26 cellular contexts compared by ENCODE assay signal in genomic region chr2:71751590-71751989, GRCh38.
"Had no signal": no experiment of that assay in that cellular context is flagged by ENCODE, and none has a peak within 500 bp of the region (broad histone marks: within the 10 kb centered on the region; RNA-seq: fewer than 3 reads in every experiment).

No MANE protein-coding gene starts in this region.

- H3K27me3 ChIP-seq: stomach, suprapubic skin, testis, thyroid gland, tibial artery, tibial nerve, transverse colon, upper lobe of left lung, upper lobe of right lung, uterus, vagina had no signal

- H3K36me3 ChIP-seq: stomach, suprapubic skin, thoracic aorta, thyroid gland, tibial artery, tibial nerve, transverse colon, upper lobe of left lung, upper lobe of right lung, uterus, vagina had no signal

- H3K4me3 ChIP-seq: stomach, suprapubic skin, testis, thoracic aorta, thyroid gland, tibial artery, tibial nerve, transverse colon, upper lobe of left lung, upper lobe of right lung, uterus, vagina had no signal

- H3K9me3 ChIP-seq: suprapubic skin, testis, thoracic aorta, thyroid gland, tibial artery, transverse colon, upper lobe of left lung, upper lobe of right lung, uterus, vagina had no signal

- DNase-seq: stimulated activated CD4-positive, alpha-beta T cell treated with anti-CD3 and anti-CD28 coated beads, Interleukin-2, amount 100 ng/mL, for 48 hours; stimulated activated CD4-positive, alpha-beta T cell treated with anti-CD3 and anti-CD28 coated beads, Interleukin-4, amount 100 ng/mL, for 1 hour; stimulated activated CD4-positive, alpha-beta T cell treated with anti-CD3 and anti-CD28 coated beads, Interleukin-4, amount 100 ng/mL, for 24 hours; stimulated activated CD4-positive, alpha-beta T cell treated with anti-CD3 and anti-CD28 coated beads, Interleukin-4, amount 100 ng/mL, for 4 hours; stimulated activated CD8-positive, alpha-beta memory T cell treated with anti-CD3 and anti-CD28 coated beads, Interleukin-4, amount 100 ng/mL, for 48 hours; stimulated activated naive B cell treated with anti-CD40 and anti-IgM and Interleukin-4, amounts not matched to agents 10 μg/mL and 1 μg/mL and 100 μg/mL, for 72 hours; stimulated activated naive CD4-positive, alpha-beta T cell; stimulated activated naive CD4-positive, alpha-beta T cell treated with Interleukin-2 at 50 U/mL for 16 hours; stimulated activated naive CD8-positive, alpha-beta T cell treated with anti-CD3 and anti-CD28 coated beads, Interleukin-15, amount 100 ng/mL, for 72 hours; stimulated activated naive CD8-positive, alpha-beta T cell treated with anti-CD3 and anti-CD28 coated beads, Interleukin-15, Interleukin-2, amounts not matched to agents 100 U/mL and 50 U/mL, for 24 hours; stomach; substantia nigra; testis; thyroid gland; tibial artery; transverse colon; trophoblast cell; upper lobe of left lung; upper lobe of right lung; uterus had no signal

- H3K27ac ChIP-seq: stomach, suprapubic skin, testis, thoracic aorta, thyroid gland, tibial artery, tibial nerve, transverse colon, upper lobe of left lung, upper lobe of right lung, uterus, vagina had no signal

- ATAC-seq: stimulated activated effector memory CD8-positive, alpha-beta T cell treated with anti-CD3 and anti-CD28 coated beads, Interleukin-12 subunit alpha, Interleukin-12 subunit beta, amount 100 ng/mL, for 72 hours; stimulated activated memory B cell treated with anti-CD40 and anti-IgM and Interleukin-4, amounts not matched to agents 10 μg/mL and 1 μg/mL and 100 μg/mL, for 72 hours; stimulated activated naive B cell treated with anti-CD40 and anti-IgM and Interleukin-4, amounts not matched to agents 10 μg/mL and 1 μg/mL and 100 μg/mL, for 72 hours; stimulated activated naive CD8-positive, alpha-beta T cell treated with anti-CD3 and anti-CD28 coated beads, Interleukin-15, amount 100 ng/mL, for 72 hours; stimulated activated naive CD8-positive, alpha-beta T cell treated with anti-CD3 and anti-CD28 coated beads, Interleukin-15, Interleukin-2, amounts not matched to agents 100 U/mL and 50 U/mL, for 24 hours; upper lobe of right lung had no signal
